In genomic region chr21:36070999-36071398, GRCh38 we compare ENCODE assay signal across 10 cellular contexts. TPM values are rescaled to one million over a fixed set of nuclear protein-coding genes. Genes with fewer than 3 reads are reported as not detected.
DNase-seq lines count a peak whose midpoint lies in the region; ATAC-seq and TF ChIP-seq lines count a peak whose summit lies in the region.
"Had no signal": no experiment of that assay in that cellular context is flagged by ENCODE, and none has a peak within 500 bp of the region (broad histone marks: within the 10 kb centered on the region; RNA-seq: fewer than 3 reads in every experiment).

No MANE protein-coding gene starts in this region.

- H3K9me3 ChIP-seq in fibroblast of lung (ENCODE audit: control insufficient read depth, insufficient read depth, low read depth, low read length) (no peaks in the 10 kb centered on the region), skeletal muscle satellite cell (replicated peaks; ENCODE audit: low read length) (peaks cover 6% of the 10 kb centered on the region)

- DNase-seq in GM12864 (ENCODE audit: low read depth) (no peak), activated B cell treated with CpG ODN at 0.5 μM for 24 hours (no peak), fibroblast of lung (ENCODE audit: low read depth in 2 of 2) (no peak), NCI-H1436 (lab: John Stamatoyannopoulos, UW) (no peak), 8988T (no peak), occipital lobe (lab: John Stamatoyannopoulos, UW) (no peak)
- no peak for DNase-seq in stimulated activated CD4-positive, alpha-beta T cell treated with anti-CD3 and anti-CD28 coated beads, Interleukin-4, amount 100 ng/mL, for 1 hour
- DNase-seq: WERI-Rb-1 had no signal

- H3K36me3 ChIP-seq in fibroblast of lung (ENCODE audit: control insufficient read depth, insufficient read depth, low read length) (peaks cover 8% of the 10 kb centered on the region), skeletal muscle satellite cell (ENCODE audit: insufficient read depth, low read length) (peaks cover 27% of the 10 kb centered on the region)
- H3K36me3 ChIP-seq: WERI-Rb-1 had no signal

- peaks cover 32% of the 10 kb centered on the region for H3K4me1 Mint-ChIP-seq in activated B cell treated with CpG ODN at 0.5 μM for 24 hours

- ATAC-seq in activated B cell treated with CpG ODN at 0.5 μM for 24 hours (ENCODE audit: low read depth) = no peak

- H3K4me1 ChIP-seq in fibroblast of lung (ENCODE audit: control insufficient read depth, extremely low read depth, insufficient read depth, low read length) = peaks cover 7% of the 10 kb centered on the region
- H3K4me1 ChIP-seq in skeletal muscle satellite cell (ENCODE audit: control insufficient read depth, insufficient read depth, low read length) = peaks cover 24% of the 10 kb centered on the region

- H2AFZ ChIP-seq in fibroblast of lung (ENCODE audit: low read length) = no peak overlapping the region

- H3K27ac ChIP-seq in fibroblast of lung (ENCODE audit: insufficient read depth, low read length) = no peak overlapping the region
- H3K27ac ChIP-seq: HL-60, WERI-Rb-1 had no signal

- H3K27me3 ChIP-seq in fibroblast of lung (ENCODE audit: control insufficient read depth, insufficient read depth, low read length) (no peaks in the 10 kb centered on the region), skeletal muscle satellite cell (ENCODE audit: control insufficient read depth, insufficient read depth, low read length) (no peaks in the 10 kb centered on the region)

- CTCF ChIA-PET in activated B cell treated with CpG ODN at 0.5 μM for 24 hours (lab: Charles Lee) = no interaction called here

- H3K79me2 ChIP-seq in fibroblast of lung (ENCODE audit: control insufficient read depth, insufficient read depth, low read length) = peaks cover 20% of the 10 kb centered on the region

- no peaks in the 10 kb centered on the region for H4K20me1 ChIP-seq in fibroblast of lung (ENCODE audit: control insufficient read depth, extremely low read depth, insufficient read depth, low read length)

- intact Hi-C loops in activated B cell treated with CpG ODN at 0.5 μM for 24 hours (cut with micrococcal nuclease) = no loop called here

- peaks cover 32% of the 10 kb centered on the region for H3K36me3 Mint-ChIP-seq in activated B cell treated with CpG ODN at 0.5 μM for 24 hours (ENCODE audit: low read depth)

- H3K27ac Mint-ChIP-seq in activated B cell treated with CpG ODN at 0.5 μM for 24 hours = peak overlapping the region; percentile 36

- peaks cover 5% of the 10 kb centered on the region for H3K9me3 Mint-ChIP-seq in activated B cell treated with CpG ODN at 0.5 μM for 24 hours

- H3K4me2 ChIP-seq in fibroblast of lung (ENCODE audit: extremely low read depth, insufficient read depth, low read length) (peak overlapping the region; percentile 96), skeletal muscle satellite cell (ENCODE audit: low read length) (peak overlapping the region; percentile 92)

- POLR2A ChIA-PET in activated B cell treated with CpG ODN at 0.5 μM for 24 hours (lab: Charles Lee) = interaction anchor here (1.7 to 3.2 kb wide), 2 partner anchors 8 to 11 kb away, joined by 18 to 60 read pairs; partner anchors contain the start of gene SETD4

- H3K4me3 ChIP-seq in GM12864 (ENCODE audit: low read depth, low read length) (peak overlapping the region; percentile 10; the same call in 1 of the 2 replicates), fibroblast of lung (replicated peaks in 1 of 4; ENCODE audit: control extremely low read depth in 1 of 4, insufficient read depth in 1 of 4, low read depth in 3 of 4, low read length in 4 of 4) (peak overlapping the region; percentile 68 to 96 (median 84)), skeletal muscle satellite cell (ENCODE audit: low read length) (peak overlapping the region; percentile 87)

- H3K4me3 Mint-ChIP-seq in activated B cell treated with CpG ODN at 0.5 μM for 24 hours = peak overlapping the region; percentile 90

- H3K27me3 Mint-ChIP-seq in activated B cell treated with CpG ODN at 0.5 μM for 24 hours = no peaks in the 10 kb centered on the region

- no peak overlapping the region for H3K9ac ChIP-seq in fibroblast of lung (ENCODE audit: insufficient read depth, low read length)
- H3K9ac ChIP-seq in skeletal muscle satellite cell (ENCODE audit: low read depth, low read length) = no peak overlapping the region

- TF ChIP-seq CTCF in GM12864 (IDR thresholded peaks at IDR 0.05; ENCODE audit: low read depth, low read length, missing control alignments) = no peak
- no peak for TF ChIP-seq CTCF in activated B cell treated with CpG ODN at 0.5 μM for 24 hours (IDR thresholded peaks at IDR 0.05)
- no peak for TF ChIP-seq CTCF in fibroblast of lung (conservative IDR thresholded peaks at IDR 0.05 in 1 of 2, IDR thresholded peaks at IDR 0.05 in 1 of 2; ENCODE audit: low read depth in 1 of 2, low read length in 2 of 2)

RNA-seq across cellular contexts. Expression of gene CBR1, which starts 1.2 kb away (rescaled TPM):
- total RNA-seq in activated B cell treated with CpG ODN at 0.5 μM for 24 hours (17.5 and 20.3 TPM in 2 replicates), fibroblast of lung (124 and 152 TPM in 2 replicates), occipital lobe (23.2 TPM)
- 131 and 163 TPM in 2 replicates for polyA plus RNA-seq in fibroblast of lung
- 125 and 178 TPM in 2 replicates for polyA plus RNA-seq in fibroblast of lung (2012)
- 55.4 and 66.8 TPM in 2 replicates for polyA minus RNA-seq in fibroblast of lung (ENCODE audit: low replicate concordance)
- 137 and 161 TPM in 2 replicates for total RNA-seq in skeletal muscle satellite cell (2012; rRNA removed)

RNA-seq across cellular contexts. Expression of gene SETD4, which starts 10.7 kb away (rescaled TPM):
- total RNA-seq in activated B cell treated with CpG ODN at 0.5 μM for 24 hours = 31.6 and 40.4 TPM in 2 replicates
- total RNA-seq in fibroblast of lung = 11.3 and 17.2 TPM in 2 replicates
- 8.8 and 10.7 TPM in 2 replicates for polyA plus RNA-seq in fibroblast of lung
- polyA plus RNA-seq in fibroblast of lung (2012) = 6.1 and 7.2 TPM in 2 replicates
- polyA minus RNA-seq in fibroblast of lung (ENCODE audit: low replicate concordance) = 6.2 and 8.1 TPM in 2 replicates
- total RNA-seq in skeletal muscle satellite cell (2012; rRNA removed) = 10.0 and 14.2 TPM in 2 replicates
- 31.8 TPM for total RNA-seq in occipital lobe

Comparison
In these comparisons a context has a peak if more than half of its experiments do, and no peak if none do; other contexts are left out.
1. H3K4me3 ChIP-seq: peak in every context shown above with its lines; median percentile 87 in skeletal muscle satellite cell; 84 in fibroblast of lung; 10 in GM12864.